ENCODE assay signal across 18 cellular contexts in the genomic region with DNA sequence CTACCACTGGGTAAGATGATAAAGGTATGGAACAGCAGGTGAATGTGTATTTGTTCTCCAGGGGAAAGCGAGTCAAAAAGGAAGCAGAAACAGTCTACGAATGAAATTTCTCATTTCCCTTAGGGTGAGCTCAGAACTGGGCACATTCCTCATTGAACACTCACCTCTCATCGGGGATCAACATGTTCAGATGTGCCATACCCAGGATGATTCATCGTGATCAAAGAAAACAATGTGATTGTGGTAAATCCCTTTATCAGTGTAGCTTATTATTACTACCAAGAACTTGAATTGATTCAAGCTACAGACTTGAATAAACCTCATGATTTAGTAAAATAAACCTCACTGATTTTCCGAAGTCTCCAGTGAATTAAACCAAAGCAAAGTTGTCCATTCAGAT.
DNase-seq lines count a peak whose midpoint lies in the region; ATAC-seq, FAIRE-seq and TF ChIP-seq lines count a peak whose summit lies in the region.
"Had no signal": no experiment of that assay in that cellular context is flagged by ENCODE, and none has a peak within 500 bp of the region (broad histone marks: within the 10 kb centered on the region; RNA-seq: fewer than 3 reads in every experiment).

No MANE protein-coding gene starts in this region.

- H3K36me3 Mint-ChIP-seq in mesothelial cell of epicardium = no peaks in the 10 kb centered on the region
- H3K36me3 Mint-ChIP-seq: neural progenitor cell had no signal

- no peak overlapping the region for H3K4me3 ChIP-seq in AG10803 (ENCODE audit: low read length)
- H3K4me3 ChIP-seq in bronchial epithelial cell (ENCODE audit: low read depth, low read length) = no peak overlapping the region
- peak overlapping the region in 2 of 3 experiments; percentile 40 to 56 for H3K4me3 ChIP-seq in keratinocyte (ENCODE audit: control insufficient read depth in 2 of 3, extremely low read depth in 1 of 3, insufficient read depth in 2 of 3, low read depth in 1 of 3, low read length in 3 of 3)
- H3K4me3 ChIP-seq: neural progenitor cell, right atrium auricular region had no signal

- H4K20me1 ChIP-seq in keratinocyte (ENCODE audit: control insufficient read depth, extremely low read depth, insufficient read depth, low read length) = no peaks in the 10 kb centered on the region

- peaks cover 25% of the 10 kb centered on the region for H3K4me1 ChIP-seq in keratinocyte (ENCODE audit: control insufficient read depth, extremely low read depth, insufficient read depth, low read length)
- H3K4me1 ChIP-seq: neural progenitor cell, right atrium auricular region had no signal

- FAIRE-seq in bronchial epithelial cell (lab: Jason Lieb, UNC) = no peak
- FAIRE-seq in keratinocyte (lab: Jason Lieb, UNC) = peak; percentile 99
- FAIRE-seq: D721Med had no signal

- H3K36me3 ChIP-seq in bronchial epithelial cell (ENCODE audit: control insufficient read depth, insufficient read depth, low read length) = no peaks in the 10 kb centered on the region
- H3K36me3 ChIP-seq in keratinocyte (ENCODE audit: control insufficient read depth in 2 of 2, extremely low read depth in 1 of 2, insufficient read depth in 2 of 2, low read length in 2 of 2) = no peaks in the 10 kb centered on the region
- H3K36me3 ChIP-seq: neural progenitor cell, right atrium auricular region had no signal

- peak; percentile 3 for DNase-seq in AG10803 (ENCODE audit: low read depth)
- DNase-seq in M059J (ENCODE audit: low read depth) = peak; percentile 55
- DNase-seq in bronchial epithelial cell (ENCODE audit: low read depth) = peak; percentile 99
- peak; percentile 69 for DNase-seq in keratinocyte (ENCODE audit: low read depth, low spot score)
- no peak for DNase-seq in NOMO-1 treated with dmso at 0.1 percent for 144 hours (lab: John Stamatoyannopoulos, UW; ENCODE audit: unreplicated experiment)
- DNase-seq in mesothelial cell of epicardium (ENCODE audit: low spot score in 2 of 2, unreplicated experiment in 2 of 2) = no peak
- no peak for DNase-seq in NCI-H2029 treated with DMSO at 0.1 percent for 48 hours (lab: John Stamatoyannopoulos, UW)
- DNase-seq: activated CD4-positive, CD25-positive, alpha-beta regulatory T cell; activated CD8-positive, alpha-beta memory T cell treated with anti-CD3 and anti-CD28 coated beads for 24 hours; H7; NCI-H1048; NCI-H82; stimulated activated CD4-positive, alpha-beta T cell treated with anti-CD3 and anti-CD28 coated beads, Interleukin-2, amount 100 ng/mL, for 24 hours had no signal

- H3K4me2 ChIP-seq in keratinocyte (ENCODE audit: control insufficient read depth, extremely low read depth, insufficient read depth, low read depth, low read length) = peak overlapping the region; percentile 79
- H3K4me2 ChIP-seq: neural progenitor cell had no signal

- H3K9ac ChIP-seq in keratinocyte (ENCODE audit: control insufficient read depth, extremely low read depth, insufficient read depth, low read length) = peak overlapping the region; percentile 20
- H3K9ac ChIP-seq: neural progenitor cell had no signal

- no peak overlapping the region for H3K4me3 Mint-ChIP-seq in mesothelial cell of epicardium
- H3K4me3 Mint-ChIP-seq: activated T-helper 1 cell treated with anti-CD3 and anti-CD28 coated beads, Interleukin-12 subunit alpha, Interleukin-12 subunit beta, Interleukin-2, Interleukin-4 antibody, amounts not matched to agents 30 ng/mL and 10 ng/mL and 1 ng/mL, durations not matched to agents 14 hours and 24 hours and 36 hours; neural progenitor cell had no signal

- H3K4me1 Mint-ChIP-seq in mesothelial cell of epicardium = no peaks in the 10 kb centered on the region
- H3K4me1 Mint-ChIP-seq: neural progenitor cell had no signal

- dilution Hi-C loops in keratinocyte (cut with MboI; ENCODE audit: extremely low pct_ligation_motif_present, low sequenced_read_pairs) = no loop called here

- no peak for ATAC-seq in HG02588 (IDR thresholded peaks at IDR 0.05; ENCODE audit: unreplicated experiment)

- no peaks in the 10 kb centered on the region for H3K27me3 ChIP-seq in bronchial epithelial cell (ENCODE audit: control insufficient read depth, insufficient read depth, low read length)
- H3K27me3 ChIP-seq in keratinocyte (ENCODE audit: control insufficient read depth, extremely low read depth, insufficient read depth, low read length) = no peaks in the 10 kb centered on the region
- H3K27me3 ChIP-seq: neural progenitor cell, right atrium auricular region had no signal

- no peaks in the 10 kb centered on the region for H3K79me2 ChIP-seq in keratinocyte (ENCODE audit: control insufficient read depth, insufficient read depth, low read length)

- peak overlapping the region; percentile 62 for H3K27ac ChIP-seq in keratinocyte (ENCODE audit: control insufficient read depth, insufficient read depth, low read length)
- H3K27ac ChIP-seq: neural progenitor cell, right atrium auricular region had no signal

- H3K9me1 ChIP-seq in keratinocyte (ENCODE audit: control insufficient read depth, extremely low read depth, insufficient read depth, low read length) = no peaks in the 10 kb centered on the region

- no peak overlapping the region for H3K27ac Mint-ChIP-seq in mesothelial cell of epicardium
- H3K27ac Mint-ChIP-seq: activated T-helper 1 cell treated with anti-CD3 and anti-CD28 coated beads, Interleukin-12 subunit alpha, Interleukin-12 subunit beta, Interleukin-2, Interleukin-4 antibody, amounts not matched to agents 30 ng/mL and 10 ng/mL and 1 ng/mL, durations not matched to agents 14 hours and 24 hours and 36 hours; neural progenitor cell had no signal

- H3K9me3 ChIP-seq in keratinocyte (ENCODE audit: control insufficient read depth, low read depth, low read length) = no peaks in the 10 kb centered on the region
- H3K9me3 ChIP-seq: right atrium auricular region had no signal

- peak overlapping the region; percentile 70 for H2AFZ ChIP-seq in keratinocyte (ENCODE audit: control insufficient read depth, low read length)
- H2AFZ ChIP-seq: neural progenitor cell had no signal

- TF ChIP-seq CTCF in AG10803 (conservative IDR thresholded peaks at IDR 0.05; ENCODE audit: low read length) (no peak), bronchial epithelial cell (IDR thresholded peaks at IDR 0.05; ENCODE audit: insufficient read depth, low read length, severe bottlenecking) (no peak), keratinocyte (optimal IDR thresholded peaks at IDR 0.05 in 1 of 3, IDR thresholded peaks at IDR 0.05 in 1 of 3, conservative IDR thresholded peaks at IDR 0.05 in 1 of 3; ENCODE audit: extremely low read depth in 1 of 3, insufficient read depth in 2 of 3, low read length in 3 of 3) (no peak), mesothelial cell of epicardium (IDR thresholded peaks at IDR 0.05; ENCODE audit: unreplicated experiment) (no peak)

- H3K9me3 Mint-ChIP-seq in mesothelial cell of epicardium = no peaks in the 10 kb centered on the region
- H3K9me3 Mint-ChIP-seq: activated T-helper 1 cell treated with anti-CD3 and anti-CD28 coated beads, Interleukin-12 subunit alpha, Interleukin-12 subunit beta, Interleukin-2, Interleukin-4 antibody, amounts not matched to agents 30 ng/mL and 10 ng/mL and 1 ng/mL, durations not matched to agents 14 hours and 24 hours and 36 hours; neural progenitor cell had no signal

- H3K27me3 Mint-ChIP-seq in mesothelial cell of epicardium (ENCODE audit: low read depth) = no peaks in the 10 kb centered on the region

Comparison
In these comparisons a context has a peak if more than half of its experiments do, and no peak if none do; other contexts are left out.
1. DNase-seq: peak in AG10803 (single experiment), M059J (single experiment), bronchial epithelial cell (single experiment) and keratinocyte (single experiment); none in NOMO-1 treated with dmso at 0.1 percent for 144 hours (single experiment), mesothelial cell of epicardium (0 of 2) and NCI-H2029 treated with DMSO at 0.1 percent for 48 hours (single experiment).
2. H3K4me3 ChIP-seq: peak in keratinocyte (2 of 3); none in AG10803 (single experiment) and bronchial epithelial cell (single experiment).